Comparison of ENCODE assay signal across 25 cellular contexts in genomic region chr11:66216911-66217310, GRCh38.
"Had no signal": no experiment of that assay in that cellular context is flagged by ENCODE, and none has a peak within 500 bp of the region (broad histone marks: within the 10 kb centered on the region; RNA-seq: fewer than 3 reads in every experiment).

No MANE protein-coding gene starts in this region.

- ATAC-seq: T-helper 17 cell had no signal

- H3K9me3 Mint-ChIP-seq: activated B cell treated with CpG ODN at 0.5 μM for 24 hours; activated CD4-positive, alpha-beta T cell treated with anti-CD3 and anti-CD28 coated beads, Interleukin-2, amount 10 ng/mL, durations not matched to agents 24 days and 14 days; activated naive CD4-positive, alpha-beta T cell treated with anti-CD3 and anti-CD28 coated beads, Interleukin-2, amount 50 U/mL, for 24 hours had no signal

- H3K27ac ChIP-seq: brain microvascular endothelial cell, cardiac muscle cell, SJSA1 had no signal

- H3K27ac Mint-ChIP-seq: activated B cell treated with CpG ODN at 0.5 μM for 24 hours; activated CD4-positive, alpha-beta T cell treated with anti-CD3 and anti-CD28 coated beads, Interleukin-2, amount 10 ng/mL, durations not matched to agents 24 days and 14 days; activated naive CD4-positive, alpha-beta T cell treated with anti-CD3 and anti-CD28 coated beads, Interleukin-2, amount 50 U/mL, for 24 hours had no signal

- H3K27me3 ChIP-seq: brain microvascular endothelial cell, cardiac muscle cell, MG63, SJSA1 had no signal

- H3K4me3 Mint-ChIP-seq: activated B cell treated with CpG ODN at 0.5 μM for 24 hours; activated CD4-positive, alpha-beta T cell treated with anti-CD3 and anti-CD28 coated beads, Interleukin-2, amount 10 ng/mL, durations not matched to agents 24 days and 14 days; activated naive CD4-positive, alpha-beta T cell treated with anti-CD3 and anti-CD28 coated beads, Interleukin-2, amount 50 U/mL, for 24 hours; T-helper 17 cell had no signal

- FAIRE-seq: astrocyte, RCC 7860, TTC549 had no signal

- H3K9me3 ChIP-seq: MG63, SJSA1 had no signal

- H3K4me3 ChIP-seq: cardiac muscle cell, MG63, SJSA1 had no signal

- H3K27me3 Mint-ChIP-seq: activated B cell treated with CpG ODN at 0.5 μM for 24 hours; activated CD4-positive, alpha-beta T cell treated with anti-CD3 and anti-CD28 coated beads, Interleukin-2, amount 10 ng/mL, durations not matched to agents 24 days and 14 days; activated naive CD4-positive, alpha-beta T cell treated with anti-CD3 and anti-CD28 coated beads, Interleukin-2, amount 50 U/mL, for 24 hours; T-helper 17 cell had no signal

- DNase-seq: activated B cell treated with CpG ODN at 0.5 μM for 24 hours; activated CD4-positive, alpha-beta T cell treated with anti-CD3 and anti-CD28 coated beads for 1 hour; activated CD4-positive, alpha-beta T cell treated with anti-CD3 and anti-CD28 coated beads, Interleukin-2, amount 10 ng/mL, durations not matched to agents 24 days and 14 days; activated CD4-positive, alpha-beta T cell treated with anti-CD3 and anti-CD28 coated beads, Interleukin-2, amount 50 U/mL, for 48 hours; activated effector memory CD4-positive, alpha-beta T cell treated with Interleukin-2 at 50 U/mL for 16 hours; activated naive CD4-positive, alpha-beta T cell; activated T-cell treated with anti-CD3 and anti-CD28 coated beads for 4 hours; amygdala; brain microvascular endothelial cell; MG63; NCI-H1105; NCI-H1436; NCI-H1694 treated with DMSO at 0.1 percent for 48 hours; NCI-H2029 treated with DMSO at 0.1 percent for 48 hours; NCI-H446; NCI-H524; SHP77; T-helper 17 cell; T-helper 9 cell had no signal
